Comparison of ENCODE assay signal across 24 cellular contexts in the genomic region with DNA sequence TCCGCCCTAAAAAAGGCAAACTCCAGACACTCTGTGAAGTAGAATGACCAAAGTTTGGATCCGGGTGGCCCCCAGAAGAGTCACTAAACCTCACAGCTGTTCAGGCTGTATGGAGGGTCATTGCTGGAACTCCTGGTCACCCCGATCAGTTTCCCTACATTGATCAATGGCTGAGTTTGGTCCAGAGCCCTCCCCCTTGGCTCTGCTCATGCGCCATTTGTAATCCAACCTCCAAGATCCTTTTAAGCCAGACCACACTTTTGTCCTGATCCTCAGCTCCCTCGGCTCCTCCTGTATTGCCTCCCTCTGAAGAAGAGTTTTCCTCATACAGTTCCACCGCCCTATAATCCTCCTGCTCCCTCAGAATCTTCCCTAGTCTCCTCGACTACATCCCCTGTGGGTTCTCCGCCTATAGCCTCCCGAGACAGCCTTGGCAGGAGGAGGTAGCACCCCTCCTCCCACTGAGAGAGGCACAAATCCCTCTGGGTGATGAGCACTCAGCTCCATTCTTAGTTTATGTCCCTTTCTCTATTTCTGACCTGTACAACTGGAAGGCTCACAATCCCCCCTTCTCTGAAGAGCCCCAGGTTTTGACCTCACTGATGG. TPM values are rescaled to one million over a fixed set of nuclear protein-coding genes. Genes with fewer than 3 reads are reported as not detected.
DNase-seq lines count a peak whose midpoint lies in the region; ATAC-seq, FAIRE-seq and TF ChIP-seq lines count a peak whose summit lies in the region.
"Had no signal": no experiment of that assay in that cellular context is flagged by ENCODE, and none has a peak within 500 bp of the region (broad histone marks: within the 10 kb centered on the region; RNA-seq: fewer than 3 reads in every experiment).

No MANE protein-coding gene starts in this region.

- no peak for TF ChIP-seq EP300 in K562 (IDR thresholded peaks at IDR 0.05; ENCODE audit: low read length)

- no peaks in the 10 kb centered on the region for H4K20me1 ChIP-seq in K562 (replicated peaks; ENCODE audit: control insufficient read depth, insufficient read depth, low read length)
- H4K20me1 ChIP-seq: BLaER1 had no signal

- POLR2A ChIA-PET in activated CD4-positive, alpha-beta T cell treated with anti-CD3 and anti-CD28 coated beads, Interleukin-2, amount 10 ng/mL, durations not matched to agents 7 days and 5 days (lab: Charles Lee), result no interaction called here
- POLR2A ChIA-PET in activated CD4-positive, alpha-beta T cell treated with anti-CD3 and anti-CD28 coated beads for 36 hours (lab: Charles Lee), result no interaction called here
- POLR2A ChIA-PET in K562 (lab: Yijun Ruan, JAX), result interaction anchor here (0.7 to 1.1 kb wide), 2 partner anchors 61 to 67 kb away, joined by 3 to 4 read pairs; no protein-coding TSS in a partner anchor
- POLR2A ChIA-PET in activated CD8-positive, alpha-beta T cell treated with anti-CD3 and anti-CD28 coated beads, Interleukin-2, amount 10 ng/mL, durations not matched to agents 7 days and 5 days (lab: Charles Lee), result interaction anchor here (1.5 kb wide), 1 partner anchor 61 kb away, joined by 4 read pairs; a partner anchor contains a TSS

- H3K4me2 ChIP-seq in K562 (ENCODE audit: insufficient read depth, low read length), result peak overlapping the region; percentile 93
- H3K4me2 ChIP-seq: BLaER1 had no signal

- TF ChIP-seq RAD21 in K562 (CRISPR knock-in tag; conservative IDR thresholded peaks at IDR 0.05 in 1 of 2, IDR thresholded peaks at IDR 0.05 in 1 of 2), result no peak

- peak overlapping the region; percentile 87 to 89; a peak in 3 of 4 replicates for H3K9ac ChIP-seq in K562 (ENCODE audit: insufficient read depth in 1 of 2, low read depth in 2 of 2, low read length in 2 of 2)
- H3K9ac ChIP-seq: BLaER1 had no signal

- H3K27ac Mint-ChIP-seq in activated CD4-positive, alpha-beta T cell treated with anti-CD3 and anti-CD28 coated beads, Interleukin-2, amount 10 ng/mL, durations not matched to agents 7 days and 5 days, result peak overlapping the region; percentile 42
- H3K27ac Mint-ChIP-seq in activated CD4-positive, alpha-beta T cell treated with anti-CD3 and anti-CD28 coated beads for 36 hours, result no peak overlapping the region
- H3K27ac Mint-ChIP-seq in mesothelial cell of epicardium, result no peak overlapping the region
- H3K27ac Mint-ChIP-seq in stimulated activated effector memory CD8-positive, alpha-beta T cell treated with anti-CD3 and anti-CD28 coated beads, Interleukin-12 subunit alpha, Interleukin-12 subunit beta, amount 100 ng/mL, for 72 hours, result peak overlapping the region; percentile 56
- no peak overlapping the region for H3K27ac Mint-ChIP-seq in activated CD8-positive, alpha-beta T cell treated with anti-CD3 and anti-CD28 coated beads, Interleukin-2, amount 10 ng/mL, durations not matched to agents 7 days and 5 days

- H3K9me3 ChIP-seq in K562 (replicated peaks; ENCODE audit: control insufficient read depth, insufficient read depth, low read depth, low read length), result no peaks in the 10 kb centered on the region
- H3K9me3 ChIP-seq: BLaER1, HAP-1, MG63 had no signal

- no peak for FAIRE-seq in K562 (lab: Jason Lieb, UNC)
- FAIRE-seq: G401.6, GM19239 had no signal

- peaks cover 5% of the 10 kb centered on the region for H3K4me1 Mint-ChIP-seq in activated CD4-positive, alpha-beta T cell treated with anti-CD3 and anti-CD28 coated beads, Interleukin-2, amount 10 ng/mL, durations not matched to agents 7 days and 5 days
- no peaks in the 10 kb centered on the region for H3K4me1 Mint-ChIP-seq in activated CD4-positive, alpha-beta T cell treated with anti-CD3 and anti-CD28 coated beads for 36 hours
- H3K4me1 Mint-ChIP-seq in mesothelial cell of epicardium, result no peaks in the 10 kb centered on the region
- peaks cover 7% of the 10 kb centered on the region for H3K4me1 Mint-ChIP-seq in stimulated activated effector memory CD8-positive, alpha-beta T cell treated with anti-CD3 and anti-CD28 coated beads, Interleukin-12 subunit alpha, Interleukin-12 subunit beta, amount 100 ng/mL, for 72 hours
- H3K4me1 Mint-ChIP-seq in activated CD8-positive, alpha-beta T cell treated with anti-CD3 and anti-CD28 coated beads, Interleukin-2, amount 10 ng/mL, durations not matched to agents 7 days and 5 days (ENCODE audit: low read depth), result peaks cover 5% of the 10 kb centered on the region

- peaks cover 58% of the 10 kb centered on the region for H3K36me3 ChIP-seq in K562 (ENCODE audit: control insufficient read depth, insufficient read depth, low read length)
- H3K36me3 ChIP-seq: BLaER1, HAP-1, MG63 had no signal

- no peak for ATAC-seq in activated CD4-positive, alpha-beta T cell treated with anti-CD3 and anti-CD28 coated beads for 36 hours
- peak; percentile 13 for ATAC-seq in K562
- no peak for ATAC-seq in stimulated activated effector memory CD8-positive, alpha-beta T cell treated with anti-CD3 and anti-CD28 coated beads, Interleukin-12 subunit alpha, Interleukin-12 subunit beta, amount 100 ng/mL, for 72 hours
- ATAC-seq in activated CD8-positive, alpha-beta T cell treated with anti-CD3 and anti-CD28 coated beads, Interleukin-2, amount 10 ng/mL, durations not matched to agents 7 days and 5 days, result no peak
- ATAC-seq in GM21515 (IDR thresholded peaks at IDR 0.05; ENCODE audit: unreplicated experiment), result no peak
- ATAC-seq in HG02870 (IDR thresholded peaks at IDR 0.05; ENCODE audit: unreplicated experiment), result no peak

- intact Hi-C loops in activated CD4-positive, alpha-beta T cell treated with anti-CD3 and anti-CD28 coated beads for 36 hours (cut with DNase I, micrococcal nuclease), result loop anchor here (5.0 to 10.0 kb wide), 3 partner anchors 252 to 900 kb away; no protein-coding TSS in a partner anchor
- intact Hi-C loops in K562 (cut with micrococcal nuclease), result loop anchor here (5.0 to 10.0 kb wide), 2 partner anchors 122 to 260 kb away; a partner anchor contains a TSS

- TF ChIP-seq POLR2A in K562 (conservative IDR thresholded peaks at IDR 0.05), result peak; percentile 42; the same call in 1 of the 2 replicates

- 0% methylated on average over 9 of the region's 9 CpGs for WGBS in K562 (ENCODE audit: insufficient coverage, low coverage, missing lambda C conversion rate)

- peaks cover 5 to 6% of the 10 kb centered on the region in 2 experiments; a peak in 3 of 5 replicates for H3K4me1 ChIP-seq in K562 (replicated peaks in 1 of 2; ENCODE audit: control insufficient read depth in 2 of 2, insufficient read depth in 2 of 2, low read length in 2 of 2)
- H3K4me1 ChIP-seq: BLaER1 had no signal

- peak overlapping the region; percentile 72 for H3K27ac ChIP-seq in K562 (ENCODE audit: extremely low read depth, low read depth, low read length)
- H3K27ac ChIP-seq: 22Rv1, BLaER1 had no signal

- H3K27me3 ChIP-seq in K562 (ENCODE audit: control insufficient read depth in 2 of 2, insufficient read depth in 2 of 2, low read length in 2 of 2), result no peaks in the 10 kb centered on the region
- H3K27me3 ChIP-seq: BLaER1, MG63 had no signal

- TF ChIP-seq CTCF in K562 (IDR thresholded peaks at IDR 0.05 in 2 of 3, conservative IDR thresholded peaks at IDR 0.05 in 1 of 3; ENCODE audit: insufficient read depth in 2 of 3, low read depth in 1 of 3, low read length in 3 of 3) (no peak), mesothelial cell of epicardium (IDR thresholded peaks at IDR 0.05; ENCODE audit: unreplicated experiment) (no peak)

- H3K27me3 Mint-ChIP-seq in activated CD4-positive, alpha-beta T cell treated with anti-CD3 and anti-CD28 coated beads, Interleukin-2, amount 10 ng/mL, durations not matched to agents 7 days and 5 days, result no peaks in the 10 kb centered on the region
- no peaks in the 10 kb centered on the region for H3K27me3 Mint-ChIP-seq in activated CD4-positive, alpha-beta T cell treated with anti-CD3 and anti-CD28 coated beads for 36 hours
- peaks cover 6% of the 10 kb centered on the region for H3K27me3 Mint-ChIP-seq in mesothelial cell of epicardium (ENCODE audit: low read depth)
- H3K27me3 Mint-ChIP-seq in activated CD8-positive, alpha-beta T cell treated with anti-CD3 and anti-CD28 coated beads, Interleukin-2, amount 10 ng/mL, durations not matched to agents 7 days and 5 days (ENCODE audit: low read depth), result peaks cover 6% of the 10 kb centered on the region
- H3K27me3 Mint-ChIP-seq: CD4-positive, alpha-beta memory T cell had no signal

- peaks cover 100% of the 10 kb centered on the region for H3K79me2 ChIP-seq in K562 (ENCODE audit: control insufficient read depth, insufficient read depth, low read length)

- H3K9me1 ChIP-seq in K562 (ENCODE audit: control insufficient read depth, insufficient read depth, low read length), result no peaks in the 10 kb centered on the region

- H3K4me3 ChIP-seq in K562, result peak overlapping the region; percentile 63
- H3K4me3 ChIP-seq: BLaER1, HAP-1, MG63 had no signal

- H3K36me3 Mint-ChIP-seq in activated CD4-positive, alpha-beta T cell treated with anti-CD3 and anti-CD28 coated beads, Interleukin-2, amount 10 ng/mL, durations not matched to agents 7 days and 5 days (ENCODE audit: low read depth), result no peaks in the 10 kb centered on the region
- no peaks in the 10 kb centered on the region for H3K36me3 Mint-ChIP-seq in activated CD4-positive, alpha-beta T cell treated with anti-CD3 and anti-CD28 coated beads for 36 hours (ENCODE audit: low read depth)
- no peaks in the 10 kb centered on the region for H3K36me3 Mint-ChIP-seq in mesothelial cell of epicardium
- no peaks in the 10 kb centered on the region for H3K36me3 Mint-ChIP-seq in stimulated activated effector memory CD8-positive, alpha-beta T cell treated with anti-CD3 and anti-CD28 coated beads, Interleukin-12 subunit alpha, Interleukin-12 subunit beta, amount 100 ng/mL, for 72 hours
- no peaks in the 10 kb centered on the region for H3K36me3 Mint-ChIP-seq in activated CD8-positive, alpha-beta T cell treated with anti-CD3 and anti-CD28 coated beads, Interleukin-2, amount 10 ng/mL, durations not matched to agents 7 days and 5 days (ENCODE audit: low read depth)
- H3K36me3 Mint-ChIP-seq: CD4-positive, alpha-beta memory T cell had no signal

- in situ Hi-C loops in K562 (cut with MboI), result no loop called here

- 0 out of 2 replicates have a peak overlapping the region, but pooled peaks have one; percentile 26 for H2AFZ ChIP-seq in K562 (ENCODE audit: low read depth, low read length)

- no peaks in the 10 kb centered on the region for H3K9me3 Mint-ChIP-seq in activated CD4-positive, alpha-beta T cell treated with anti-CD3 and anti-CD28 coated beads, Interleukin-2, amount 10 ng/mL, durations not matched to agents 7 days and 5 days
- H3K9me3 Mint-ChIP-seq in activated CD4-positive, alpha-beta T cell treated with anti-CD3 and anti-CD28 coated beads for 36 hours (ENCODE audit: low read depth), result no peaks in the 10 kb centered on the region
- H3K9me3 Mint-ChIP-seq in mesothelial cell of epicardium, result no peaks in the 10 kb centered on the region
- H3K9me3 Mint-ChIP-seq in stimulated activated effector memory CD8-positive, alpha-beta T cell treated with anti-CD3 and anti-CD28 coated beads, Interleukin-12 subunit alpha, Interleukin-12 subunit beta, amount 100 ng/mL, for 72 hours, result no peaks in the 10 kb centered on the region
- H3K9me3 Mint-ChIP-seq in activated CD8-positive, alpha-beta T cell treated with anti-CD3 and anti-CD28 coated beads, Interleukin-2, amount 10 ng/mL, durations not matched to agents 7 days and 5 days (ENCODE audit: insufficient read depth), result no peaks in the 10 kb centered on the region
- H3K9me3 Mint-ChIP-seq: CD4-positive, alpha-beta memory T cell had no signal

- no TSS peak for BruUV-seq in K562 (replicated peaks; lab: Mats Ljungman, UMichigan)

- H3K4me3 Mint-ChIP-seq in activated CD4-positive, alpha-beta T cell treated with anti-CD3 and anti-CD28 coated beads, Interleukin-2, amount 10 ng/mL, durations not matched to agents 7 days and 5 days, result no peak overlapping the region
- no peak overlapping the region for H3K4me3 Mint-ChIP-seq in activated CD4-positive, alpha-beta T cell treated with anti-CD3 and anti-CD28 coated beads for 36 hours
- peak overlapping the region; percentile 32 for H3K4me3 Mint-ChIP-seq in mesothelial cell of epicardium
- H3K4me3 Mint-ChIP-seq in stimulated activated effector memory CD8-positive, alpha-beta T cell treated with anti-CD3 and anti-CD28 coated beads, Interleukin-12 subunit alpha, Interleukin-12 subunit beta, amount 100 ng/mL, for 72 hours, result no peak overlapping the region
- H3K4me3 Mint-ChIP-seq in activated CD8-positive, alpha-beta T cell treated with anti-CD3 and anti-CD28 coated beads, Interleukin-2, amount 10 ng/mL, durations not matched to agents 7 days and 5 days, result no peak overlapping the region
- H3K4me3 Mint-ChIP-seq: CD4-positive, alpha-beta memory T cell had no signal

- DNase-seq in activated CD4-positive, alpha-beta T cell treated with anti-CD3 and anti-CD28 coated beads, Interleukin-2, amount 10 ng/mL, durations not matched to agents 7 days and 5 days, result no peak
- DNase-seq in activated CD4-positive, alpha-beta T cell treated with anti-CD3 and anti-CD28 coated beads for 36 hours, result no peak
- DNase-seq in K562 (ENCODE audit: extremely low read depth in 1 of 4, low spot score in 3 of 4), result peak in 1 of 4 experiments; percentile 70
- no peak for DNase-seq in mesothelial cell of epicardium (ENCODE audit: low spot score in 2 of 2, unreplicated experiment in 2 of 2)
- DNase-seq in stimulated activated effector memory CD8-positive, alpha-beta T cell treated with anti-CD3 and anti-CD28 coated beads, Interleukin-12 subunit alpha, Interleukin-12 subunit beta, amount 100 ng/mL, for 72 hours (ENCODE audit: low spot score in 2 of 2), result no peak
- no peak for DNase-seq in activated CD8-positive, alpha-beta T cell treated with anti-CD3 and anti-CD28 coated beads, Interleukin-2, amount 10 ng/mL, durations not matched to agents 7 days and 5 days
- DNase-seq: ACHN; Calu3; CD4-positive, alpha-beta memory T cell; DMS153; MG63; NCI-H1417 treated with DMSO at 0.1 percent for 48 hours; NCI-H187 treated with DMSO at 0.1 percent for 48 hours; NCI-H2107; NCI-H446 treated with DMSO at 0.1 percent for 48 hours; NCI-H526 treated with DMSO at 0.1 percent for 48 hours; Right ventricle myocardium superior had no signal

- CTCF ChIA-PET in activated CD4-positive, alpha-beta T cell treated with anti-CD3 and anti-CD28 coated beads, Interleukin-2, amount 10 ng/mL, durations not matched to agents 7 days and 5 days (lab: Charles Lee), result no interaction called here
- CTCF ChIA-PET in activated CD4-positive, alpha-beta T cell treated with anti-CD3 and anti-CD28 coated beads for 36 hours (lab: Charles Lee), result interaction anchor here (1.0 to 1.6 kb wide), 5 partner anchors 13 to 563 kb away, joined by 3 to 5 read pairs (median 3); no protein-coding TSS in a partner anchor
- CTCF ChIA-PET in K562 (lab: Yijun Ruan, JAX; ENCODE audit: low intra/inter-chr PET ratio), result no interaction called here
- CTCF ChIA-PET in activated CD8-positive, alpha-beta T cell treated with anti-CD3 and anti-CD28 coated beads, Interleukin-2, amount 10 ng/mL, durations not matched to agents 7 days and 5 days (lab: Charles Lee), result interaction anchor here (0.9 to 1.1 kb wide), 2 partner anchors 9 to 42 kb away, joined by 3 to 5 read pairs; no protein-coding TSS in a partner anchor

RNA-seq across cellular contexts. Expression of a gene that starts 42.2 kb away (rescaled TPM):
- 10 to 100 TPM; 30.5 to 34.0 TPM for total RNA-seq in activated CD4-positive, alpha-beta T cell treated with anti-CD3 and anti-CD28 coated beads, Interleukin-2, amount 10 ng/mL, durations not matched to agents 7 days and 5 days
- 10 to 100 TPM; 25.1 to 26.0 TPM for total RNA-seq in activated CD4-positive, alpha-beta T cell treated with anti-CD3 and anti-CD28 coated beads for 36 hours
- total RNA-seq in K562 (2011; cell fraction: chromatin; rRNA removed; ENCODE audit: low replicate concordance), result 32.5 and 111 TPM in 2 replicates
- total RNA-seq in K562 (2011; cell fraction: nucleolus; rRNA removed), result 22.2 and 32.0 TPM in 2 replicates
- 39.2 and 53.8 TPM in 2 replicates for total RNA-seq in K562 (2011; cell fraction: nucleoplasm; rRNA removed)
- total RNA-seq in K562 (2014; rRNA removed) (23.7 and 23.8 TPM in 2 replicates), K562 (2014; rRNA removed; fragmentation: Illumina TruSeq; extraction: Trizol) (26.2 and 28.2 TPM in 2 replicates), K562 (2015; rRNA removed; fragmentation: Illumina TruSeq; extraction: Trizol) (25.1 and 26.3 TPM in 2 replicates), K562 (2021) (21.4 and 21.5 TPM in 2 replicates), mesothelial cell of epicardium (17.0 to 18.8 TPM (median 17.2 TPM) in 3 replicates)
- polyA plus RNA-seq in K562 (2011; rRNA removed) (25.3 and 31.9 TPM in 2 replicates), K562 (2014; fragmentation: Illumina TruSeq; extraction: Trizol) (18.8 and 20.9 TPM in 2 replicates), K562 (2014; fragmentation: Nextera tagmentation; extraction: Ambion mirVana) (1 to 10 TPM; 6.2 to 7.2 TPM), K562 (2014; rRNA removed) (15.7 and 16.2 TPM in 2 replicates)
- polyA plus RNA-seq in K562 (2011; cell fraction: cytosol; rRNA removed), result 6.1 and 8.5 TPM in 2 replicates
- polyA plus RNA-seq in K562 (2011; cell fraction: nucleus; rRNA removed), result 17.0 and 18.8 TPM in 2 replicates
- 12.9 and 13.6 TPM in 2 replicates for polyA plus RNA-seq in K562 (2012)
- polyA minus RNA-seq in K562 (2011; rRNA and poly(A)+ RNA removed), result 56.1 and 62.4 TPM in 2 replicates
- polyA minus RNA-seq in K562 (2011; cell fraction: cytosol; rRNA and poly(A)+ RNA removed), result 23.7 and 26.0 TPM in 2 replicates
- polyA minus RNA-seq in K562 (2011; cell fraction: nucleus; rRNA and poly(A)+ RNA removed), result 26.4 and 30.4 TPM in 2 replicates
- 10 to 100 TPM; 30.7 to 33.6 TPM for total RNA-seq in activated CD8-positive, alpha-beta T cell treated with anti-CD3 and anti-CD28 coated beads, Interleukin-2, amount 10 ng/mL, durations not matched to agents 7 days and 5 days

RNA-seq across cellular contexts. Expression of a gene that starts 51.8 kb away (rescaled TPM):
- total RNA-seq in activated CD4-positive, alpha-beta T cell treated with anti-CD3 and anti-CD28 coated beads, Interleukin-2, amount 10 ng/mL, durations not matched to agents 7 days and 5 days, result 1,000 to 10,000 TPM; 1,026 to 1,105 TPM
- 1,000 to 10,000 TPM; 1,807 to 1,945 TPM for total RNA-seq in activated CD4-positive, alpha-beta T cell treated with anti-CD3 and anti-CD28 coated beads for 36 hours
- total RNA-seq in K562 (2011; cell fraction: chromatin; rRNA removed; ENCODE audit: low replicate concordance), result 302 and 379 TPM in 2 replicates
- total RNA-seq in K562 (2011; cell fraction: nucleolus; rRNA removed), result 502 and 519 TPM in 2 replicates
- total RNA-seq in K562 (2011; cell fraction: nucleoplasm; rRNA removed), result 556 and 741 TPM in 2 replicates
- total RNA-seq in K562 (2014; rRNA removed), result 2,157 and 4,237 TPM in 2 replicates
- total RNA-seq in K562 (2014; rRNA removed; fragmentation: Illumina TruSeq; extraction: Trizol), result 1,726 and 1,992 TPM in 2 replicates
- total RNA-seq in K562 (2015; rRNA removed; fragmentation: Illumina TruSeq; extraction: Trizol), result 1,831 and 1,892 TPM in 2 replicates
- total RNA-seq in K562 (2021), result 1,401 and 1,590 TPM in 2 replicates
- 1,776 and 1,804 TPM in 2 replicates for polyA plus RNA-seq in K562 (2011; rRNA removed)
- polyA plus RNA-seq in K562 (2011; cell fraction: cytosol; rRNA removed), result 424 and 746 TPM in 2 replicates
- polyA plus RNA-seq in K562 (2011; cell fraction: nucleus; rRNA removed), result 459 and 780 TPM in 2 replicates
- 1,572 and 2,137 TPM in 2 replicates for polyA plus RNA-seq in K562 (2012)
- 2,147 and 2,288 TPM in 2 replicates for polyA plus RNA-seq in K562 (2014; fragmentation: Illumina TruSeq; extraction: Trizol)
- 1,000 to 10,000 TPM; 1,189 to 1,198 TPM for polyA plus RNA-seq in K562 (2014; fragmentation: Nextera tagmentation; extraction: Ambion mirVana)
- polyA plus RNA-seq in K562 (2014; rRNA removed), result 4,750 and 5,417 TPM in 2 replicates
- 621 and 719 TPM in 2 replicates for polyA minus RNA-seq in K562 (2011; rRNA and poly(A)+ RNA removed)
- 317 and 358 TPM in 2 replicates for polyA minus RNA-seq in K562 (2011; cell fraction: cytosol; rRNA and poly(A)+ RNA removed)
- 175 and 332 TPM in 2 replicates for polyA minus RNA-seq in K562 (2011; cell fraction: nucleus; rRNA and poly(A)+ RNA removed)
- 1,307 to 1,400 TPM (median 1,389 TPM) in 3 replicates for total RNA-seq in mesothelial cell of epicardium
- 100 to 1,000 TPM; 948 to 978 TPM for total RNA-seq in activated CD8-positive, alpha-beta T cell treated with anti-CD3 and anti-CD28 coated beads, Interleukin-2, amount 10 ng/mL, durations not matched to agents 7 days and 5 days

Comparison
In these comparisons a context has a peak if more than half of its experiments do, and no peak if none do; other contexts are left out.
1. H3K27ac Mint-ChIP-seq: peak in activated CD4-positive, alpha-beta T cell treated with anti-CD3 and anti-CD28 coated beads, Interleukin-2, amount 10 ng/mL, durations not matched to agents 7 days and 5 days (single experiment) and stimulated activated effector memory CD8-positive, alpha-beta T cell treated with anti-CD3 and anti-CD28 coated beads, Interleukin-12 subunit alpha, Interleukin-12 subunit beta, amount 100 ng/mL, for 72 hours (single experiment); none in activated CD4-positive, alpha-beta T cell treated with anti-CD3 and anti-CD28 coated beads for 36 hours (single experiment), mesothelial cell of epicardium (single experiment) and activated CD8-positive, alpha-beta T cell treated with anti-CD3 and anti-CD28 coated beads, Interleukin-2, amount 10 ng/mL, durations not matched to agents 7 days and 5 days (single experiment).
2. CTCF ChIA-PET loops: an anchor here in activated CD4-positive, alpha-beta T cell treated with anti-CD3 and anti-CD28 coated beads for 36 hours (1.0 to 1.6 kb wide) and activated CD8-positive, alpha-beta T cell treated with anti-CD3 and anti-CD28 coated beads, Interleukin-2, amount 10 ng/mL, durations not matched to agents 7 days and 5 days (0.9 to 1.1 kb wide); none called in activated CD4-positive, alpha-beta T cell treated with anti-CD3 and anti-CD28 coated beads, Interleukin-2, amount 10 ng/mL, durations not matched to agents 7 days and 5 days and K562.
3. POLR2A ChIA-PET loops: an anchor here in K562 (0.7 to 1.1 kb wide) and activated CD8-positive, alpha-beta T cell treated with anti-CD3 and anti-CD28 coated beads, Interleukin-2, amount 10 ng/mL, durations not matched to agents 7 days and 5 days (1.5 kb wide); none called in activated CD4-positive, alpha-beta T cell treated with anti-CD3 and anti-CD28 coated beads, Interleukin-2, amount 10 ng/mL, durations not matched to agents 7 days and 5 days and activated CD4-positive, alpha-beta T cell treated with anti-CD3 and anti-CD28 coated beads for 36 hours.